In genomic region chr4:122722256-122722655, GRCh38 we compare ENCODE assay signal across 29 cellular contexts.
"Had no signal": no experiment of that assay in that cellular context is flagged by ENCODE, and none has a peak within 500 bp of the region (broad histone marks: within the 10 kb centered on the region; RNA-seq: fewer than 3 reads in every experiment).

No MANE protein-coding gene starts in this region.

- H2AFZ ChIP-seq: hepatocyte, neural progenitor cell, parathyroid adenoma had no signal

- H3K36me3 ChIP-seq: left lung, neural progenitor cell, neutrophil, stomach, thyroid gland, transverse colon, upper lobe of left lung, vagina had no signal

- H3K27ac ChIP-seq: hepatocyte, left lung, neural progenitor cell, neutrophil, parathyroid adenoma, psoas muscle, skin epidermis, stomach, testis, thyroid gland, transverse colon, upper lobe of left lung, vagina had no signal

- H3K4me3 ChIP-seq: hepatocyte, left lung, lung, neural progenitor cell, psoas muscle, skin epidermis, stomach, testis, thyroid gland, transverse colon, upper lobe of left lung, vagina had no signal

- H3K4me1 ChIP-seq: left lung, neural progenitor cell, parathyroid adenoma, psoas muscle, stomach, testis, thyroid gland, transverse colon, upper lobe of left lung, vagina had no signal

- ATAC-seq: left colon; left lung; natural killer cell; psoas muscle; sciatic nerve; stimulated activated naive B cell treated with anti-CD40 and anti-IgM and Interleukin-4, amounts not matched to agents 10 μg/mL and 1 μg/mL and 100 μg/mL, for 72 hours; stimulated activated naive CD8-positive, alpha-beta T cell treated with anti-CD3 and anti-CD28 coated beads, Interleukin-15, Interleukin-2, amounts not matched to agents 100 U/mL and 50 U/mL, for 24 hours had no signal

- FAIRE-seq: keratinocyte had no signal

- DNase-seq: kidney glomerular epithelial cell; left colon; left lung; mesendoderm; naive B cell; natural killer cell; nephron progenitor cell; occipital lobe; psoas muscle; stimulated activated CD4-positive, alpha-beta T cell treated with anti-CD3 and anti-CD28 coated beads, Interleukin-12 subunit alpha, Interleukin-12 subunit beta, amount 100 ng/mL, for 4 hours; stimulated activated CD4-positive, alpha-beta T cell treated with anti-CD3 and anti-CD28 coated beads, Interleukin-15, amount 100 ng/mL, for 24 hours; stimulated activated CD4-positive, alpha-beta T cell treated with anti-CD3 and anti-CD28 coated beads, Interleukin-2, amount 100 ng/mL, for 24 hours; stimulated activated CD4-positive, alpha-beta T cell treated with anti-CD3 and anti-CD28 coated beads, Interleukin-4, amount 100 ng/mL, for 1 hour; stimulated activated naive B cell treated with anti-CD40 and anti-IgM and Interleukin-4, amounts not matched to agents 10 μg/mL and 1 μg/mL and 100 μg/mL, for 72 hours; stimulated activated naive CD8-positive, alpha-beta T cell treated with anti-CD3 and anti-CD28 coated beads, Interleukin-15, Interleukin-2, amounts not matched to agents 100 U/mL and 50 U/mL, for 24 hours; stomach; testis; thyroid gland; transverse colon; upper lobe of left lung had no signal

- H3K4me2 ChIP-seq: hepatocyte, neural progenitor cell had no signal

- H3K9me3 ChIP-seq: left lung, neutrophil, psoas muscle, stomach, testis, thyroid gland, transverse colon, upper lobe of left lung, vagina had no signal

- H3K79me2 ChIP-seq: hepatocyte, parathyroid adenoma had no signal

- H3K9ac ChIP-seq: neural progenitor cell, parathyroid adenoma had no signal

- H3K27me3 ChIP-seq: hepatocyte, left lung, neural progenitor cell, stomach, testis, thyroid gland, transverse colon, upper lobe of left lung, vagina had no signal
